Comparison of ENCODE assay signal across 8 cellular contexts in the genomic region with DNA sequence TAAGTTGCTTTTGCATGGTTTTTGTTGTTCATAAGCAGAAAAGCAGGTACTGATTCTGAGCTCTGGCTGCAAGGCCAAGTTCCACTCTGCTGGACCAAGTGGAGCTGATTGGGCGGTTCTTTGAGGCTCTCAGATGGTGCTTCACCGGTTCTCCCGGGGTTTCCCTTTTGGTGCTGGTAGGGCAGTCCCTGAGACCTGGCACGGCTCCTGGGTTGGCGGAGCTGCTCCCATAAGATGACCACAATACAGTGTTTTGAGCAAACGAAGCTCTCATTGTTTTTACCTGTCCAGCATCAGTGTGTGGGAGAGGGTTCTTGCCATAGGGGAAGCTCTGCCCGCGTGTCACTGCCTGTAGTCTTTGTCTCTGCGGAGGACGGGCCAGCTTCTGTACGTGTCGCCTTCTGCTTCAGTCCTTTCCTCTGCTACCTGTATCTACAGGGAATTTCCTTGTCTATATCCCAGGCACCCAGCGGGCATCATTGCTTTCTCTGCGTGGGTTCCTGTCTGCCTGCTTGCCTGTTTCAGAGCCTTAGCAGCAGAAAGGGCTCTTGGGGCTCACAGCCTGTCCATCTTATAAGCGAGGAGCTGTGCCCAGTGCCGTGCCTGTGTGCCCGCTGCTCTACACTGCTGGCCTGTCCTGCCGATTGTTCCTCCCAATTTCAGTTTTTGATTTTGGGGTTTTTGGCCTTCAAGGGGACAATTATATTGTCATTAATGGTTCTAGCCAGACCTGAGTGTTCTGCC. TPM values are rescaled to one million over a fixed set of nuclear protein-coding genes. Genes with fewer than 3 reads are reported as not detected.
A peak's percentile ranks its signal among the peaks of the same experiment; 100 is the strongest.
DNase-seq lines count a peak whose midpoint lies in the region; ATAC-seq and TF ChIP-seq lines count a peak whose summit lies in the region.

No MANE protein-coding gene starts in this region.

- no peak for DNase-seq in HAP-1 (ENCODE audit: low spot score in 2 of 2)
- DNase-seq in RWPE2 (ENCODE audit: low spot score) = peak; percentile 42
- no peak for DNase-seq in sigmoid colon
- no peak for DNase-seq in GOT3 (lab: John Stamatoyannopoulos, UW)
- no peak for DNase-seq in stimulated activated naive CD4-positive, alpha-beta T cell treated with Interleukin-2 at 50 U/mL for 16 hours (lab: John Stamatoyannopoulos, UW)

- 21 to 23% methylated on average over 18 of the region's 18 CpGs for WGBS in esophagus, 2 donors
- 19 to 49% methylated on average over 18 of the region's 18 CpGs for WGBS in sigmoid colon, 2 donors

- TF ChIP-seq CTCF in RWPE2 (IDR thresholded peaks at IDR 0.05; ENCODE audit: poor library complexity, severe bottlenecking) (no peak), sigmoid colon (IDR thresholded peaks at IDR 0.05) (no peak)

- H3K4me1 ChIP-seq in HAP-1 (peaks cover 11% of the 10 kb centered on the region), RWPE2 (ENCODE audit: insufficient read depth, poor library complexity, severe bottlenecking) (peaks cover 4% of the 10 kb centered on the region), esophagus (ENCODE audit: control insufficient read depth in 2 of 2, insufficient read depth in 2 of 2, low read length in 1 of 2) (peaks cover 12 to 19% of the 10 kb centered on the region in 2 donors), sigmoid colon (peaks cover 0 to 57% (median 52%) of the 10 kb centered on the region in 4 donors)

- H3K27ac ChIP-seq in RWPE2 (ENCODE audit: poor library complexity, severe bottlenecking) = peak overlapping the region; percentile 93
- H3K27ac ChIP-seq in esophagus (ENCODE audit: low read depth in 2 of 2, low read length in 1 of 2) = peak overlapping the region in 1 of 2 donors; percentile 26
- no peak overlapping the region for H3K27ac ChIP-seq in sigmoid colon

- TF ChIP-seq EP300 in sigmoid colon (IDR thresholded peaks at IDR 0.05) = no peak

- peak overlapping the region; percentile 95 for H3K4me3 ChIP-seq in HAP-1
- peak overlapping the region; percentile 78 for H3K4me3 ChIP-seq in RWPE2 (ENCODE audit: severe bottlenecking)
- peak overlapping the region; percentile 7 to 90 for H3K4me3 ChIP-seq in esophagus (ENCODE audit: low read depth in 1 of 2, low read length in 2 of 2)
- H3K4me3 ChIP-seq in sigmoid colon = peak overlapping the region in 3 of 4 donors; percentile 86 to 97 (median 97)

- H3K27me3 ChIP-seq in HAP-1 (ENCODE audit: low read depth) = no peaks in the 10 kb centered on the region
- no peaks in the 10 kb centered on the region for H3K27me3 ChIP-seq in RWPE2 (ENCODE audit: insufficient read depth, poor library complexity, severe bottlenecking)
- no peaks in the 10 kb centered on the region for H3K27me3 ChIP-seq in esophagus (ENCODE audit: control insufficient read depth in 1 of 2, insufficient read depth in 2 of 2, low read length in 2 of 2)
- no peaks in the 10 kb centered on the region for H3K27me3 ChIP-seq in sigmoid colon

- no peak for ATAC-seq in RWPE2 (ENCODE audit: low read depth)
- no peak for ATAC-seq in GM21447 (IDR thresholded peaks at IDR 0.05; ENCODE audit: unreplicated experiment)
- no peak for ATAC-seq in HG03175 (IDR thresholded peaks at IDR 0.05; ENCODE audit: unreplicated experiment)

- in situ Hi-C loops in HAP-1 (cut with MboI; ENCODE audit: low sequenced_read_pairs) = loop anchor here (25.0 kb wide), 2 partner anchors 1195 to 1470 kb away; a partner anchor contains a TSS

- H3K9me3 ChIP-seq in HAP-1 = no peaks in the 10 kb centered on the region
- H3K9me3 ChIP-seq in RWPE2 (ENCODE audit: severe bottlenecking) = no peaks in the 10 kb centered on the region
- H3K9me3 ChIP-seq in esophagus (ENCODE audit: control insufficient read depth in 2 of 2, insufficient read depth in 1 of 2, low read depth in 1 of 2, low read length in 1 of 2) = no peaks in the 10 kb centered on the region
- no peaks in the 10 kb centered on the region for H3K9me3 ChIP-seq in sigmoid colon

- intact Hi-C loops in sigmoid colon (cut with DNase I) = loop anchor here (2.0 to 10.0 kb wide), 2 partner anchors 16 to 542 kb away; a partner anchor contains a TSS

- no peak for TF ChIP-seq POLR2A in sigmoid colon (IDR thresholded peaks at IDR 0.05)

- H3K36me3 ChIP-seq in HAP-1 (replicated peaks) = peaks cover 49% of the 10 kb centered on the region
- H3K36me3 ChIP-seq in RWPE2 (ENCODE audit: low read depth) = peaks cover 47% of the 10 kb centered on the region
- H3K36me3 ChIP-seq in esophagus (ENCODE audit: control insufficient read depth in 2 of 2, insufficient read depth in 2 of 2, low read length in 1 of 2) = peaks cover 14 to 27% of the 10 kb centered on the region in 2 donors
- H3K36me3 ChIP-seq in sigmoid colon = peaks cover 15 to 40% (median 26%) of the 10 kb centered on the region in 4 donors

RNA-seq across cellular contexts. Expression of a gene that starts 2.3 kb away (rescaled TPM):
- 100 to 1,000 TPM; 110 to 120 TPM for polyA plus RNA-seq in esophagus
- 10 to 100 TPM; 52.1 to 79.7 (median 65.4) TPM for total RNA-seq in sigmoid colon
- polyA plus RNA-seq in sigmoid colon = 100 to 1,000 TPM in 1 of 3 donors, 10 to 100 TPM in 2; 81.7 to 162 (median 86.9) TPM

RNA-seq across cellular contexts. Expression of a gene that starts 9.2 kb away (rescaled TPM):
- polyA plus RNA-seq in esophagus (1 to 10 TPM; 5.6 to 9.1 TPM), sigmoid colon (10 to 100 TPM in 2 of 3 donors, 1 to 10 TPM in 1; 5.5 to 10.8 (median 10.0) TPM)
- 10 to 100 TPM; 16.6 to 22.9 (median 20.2) TPM for total RNA-seq in sigmoid colon

RNA-seq across cellular contexts. Expression of a gene that starts 13.7 kb away (rescaled TPM):
- polyA plus RNA-seq in esophagus = 10 to 100 TPM; 10.3 to 16.6 TPM
- 10 to 100 TPM; 18.2 to 43.2 (median 24.5) TPM for total RNA-seq in sigmoid colon
- polyA plus RNA-seq in sigmoid colon = 10 to 100 TPM; 17.1 to 24.4 (median 23.4) TPM

RNA-seq across cellular contexts. Expression of a gene that starts 16.4 kb away (rescaled TPM):
- polyA plus RNA-seq in esophagus = 10 to 100 TPM; 12.8 to 14.2 TPM
- 10 to 100 TPM; 23.5 to 45.5 (median 31.1) TPM for total RNA-seq in sigmoid colon
- 10 to 100 TPM; 10.4 to 27.9 (median 13.8) TPM for polyA plus RNA-seq in sigmoid colon

RNA-seq across cellular contexts. Expression of a gene that starts 17.9 kb away (rescaled TPM):
- polyA plus RNA-seq in esophagus (10 to 100 TPM; 79.1 to 83.0 TPM), sigmoid colon (100 to 1,000 TPM; 137 to 162 (median 146) TPM)
- 10 to 100 TPM; 22.8 to 54.3 (median 34.6) TPM for total RNA-seq in sigmoid colon
